In genomic region chr5:42952575-42952974, GRCh38 we compare ENCODE assay signal across 9 cellular contexts.
A peak's percentile ranks its signal among the peaks of the same experiment; 100 is the strongest.
DNase-seq lines count a peak whose midpoint lies in the region; ATAC-seq, FAIRE-seq and TF ChIP-seq lines count a peak whose summit lies in the region.
"Had no signal": no experiment of that assay in that cellular context is flagged by ENCODE, and none has a peak within 500 bp of the region (broad histone marks: within the 10 kb centered on the region; RNA-seq: fewer than 3 reads in every experiment).

No MANE protein-coding gene starts in this region.

- no peak overlapping the region for H2AFZ ChIP-seq in HepG2 (ENCODE audit: low read length)

- in situ Hi-C loops in HepG2 (cut with HindIII; ENCODE audit: extremely low pct_ligation_motif_present, low pct_unique_long_range_greater_than_20kb): no loop called here

- peaks cover 26% of the 10 kb centered on the region for H3K4me1 Mint-ChIP-seq in activated T-helper 2 cell treated with anti-CD3 and anti-CD28 coated beads, Interferon-gamma antibody, Interleukin-2, Interleukin-4, amounts not matched to agents 10 μg/mL and 5 μg/mL and 100 μg/mL, durations not matched to agents 14 hours and 24 hours and 36 hours (ENCODE audit: low read depth)

- H3K36me3 ChIP-seq in right lobe of liver (no peaks in the 10 kb centered on the region), HepG2 (replicated peaks in 1 of 2; ENCODE audit: control insufficient read depth in 1 of 2, insufficient read depth in 2 of 2, low read length in 2 of 2) (no peaks in the 10 kb centered on the region), lower lobe of right lung (no peaks in the 10 kb centered on the region), uterus (no peaks in the 10 kb centered on the region)

- H3K4me3 Mint-ChIP-seq in activated T-helper 2 cell treated with anti-CD3 and anti-CD28 coated beads, Interferon-gamma antibody, Interleukin-2, Interleukin-4, amounts not matched to agents 10 μg/mL and 5 μg/mL and 100 μg/mL, durations not matched to agents 14 hours and 24 hours and 36 hours (ENCODE audit: low read depth): peak overlapping the region; percentile 92

- no peak overlapping the region for H3K9ac ChIP-seq in HepG2 (ENCODE audit: insufficient read depth, low read depth, low read length)

- H3K4me2 ChIP-seq in HepG2 (ENCODE audit: low read depth, low read length): no peak overlapping the region

- peaks cover 5% of the 10 kb centered on the region for H3K27me3 Mint-ChIP-seq in activated T-helper 2 cell treated with anti-CD3 and anti-CD28 coated beads, Interferon-gamma antibody, Interleukin-2, Interleukin-4, amounts not matched to agents 10 μg/mL and 5 μg/mL and 100 μg/mL, durations not matched to agents 14 hours and 24 hours and 36 hours (ENCODE audit: low read depth)

- no peaks in the 10 kb centered on the region for H3K79me2 ChIP-seq in HepG2 (ENCODE audit: insufficient read depth, low read length)

- peaks cover 4 to 37% of the 10 kb centered on the region in 2 donors for H3K27me3 ChIP-seq in right lobe of liver
- H3K27me3 ChIP-seq in HepG2 (ENCODE audit: control insufficient read depth in 1 of 2, insufficient read depth in 2 of 2, low read length in 2 of 2): peaks cover 3 to 7% of the 10 kb centered on the region in 2 experiments; a peak in 3 of 5 replicates
- peaks cover 76% of the 10 kb centered on the region for H3K27me3 ChIP-seq in lower lobe of right lung (ENCODE audit: low read depth)
- peaks cover 13 to 34% of the 10 kb centered on the region in 2 donors for H3K27me3 ChIP-seq in uterus

- FAIRE-seq in HepG2 (lab: Jason Lieb, UNC): no peak
- no peak for FAIRE-seq in H54 (lab: Jason Lieb, UNC)
- FAIRE-seq: keratinocyte had no signal

- H3K4me1 ChIP-seq in right lobe of liver (peaks cover 0 to 5% (median 0%) of the 10 kb centered on the region in 4 donors), HepG2 (ENCODE audit: insufficient read depth, low read length) (no peaks in the 10 kb centered on the region), lower lobe of right lung (peaks cover 32% of the 10 kb centered on the region), uterus (no peaks in the 10 kb centered on the region)

- 25% methylated on average over 7 of the region's 12 CpGs for WGBS in right lobe of liver (ENCODE audit: insufficient coverage, low coverage, low lambda C conversion rate, missing lambda C conversion rate)
- 67% methylated on average over 12 of the region's 12 CpGs for WGBS in HepG2 (ENCODE audit: low lambda C conversion rate)

- H3K9me3 ChIP-seq in right lobe of liver (no peaks in the 10 kb centered on the region), HepG2 (ENCODE audit: low read length) (no peaks in the 10 kb centered on the region), lower lobe of right lung (peaks cover 7% of the 10 kb centered on the region), uterus (no peaks in the 10 kb centered on the region)

- TF ChIP-seq EP300 in HepG2 (IDR thresholded peaks at IDR 0.05; ENCODE audit: low read depth in 2 of 2, low read length in 2 of 2) (no peak), HepG2 (CRISPR knock-in tag; IDR thresholded peaks at IDR 0.05; ENCODE audit: borderline replicate concordance) (no peak)

- peaks cover 24% of the 10 kb centered on the region for H3K36me3 Mint-ChIP-seq in activated T-helper 2 cell treated with anti-CD3 and anti-CD28 coated beads, Interferon-gamma antibody, Interleukin-2, Interleukin-4, amounts not matched to agents 10 μg/mL and 5 μg/mL and 100 μg/mL, durations not matched to agents 14 hours and 24 hours and 36 hours (ENCODE audit: low read depth)

- TF ChIP-seq CTCF in right lobe of liver (IDR thresholded peaks at IDR 0.05) (no peak), HepG2 (CRISPR knock-in tag; IDR thresholded peaks at IDR 0.05) (no peak), lower lobe of right lung (IDR thresholded peaks at IDR 0.05) (no peak), uterus (IDR thresholded peaks at IDR 0.05) (no peak)

- CTCF ChIA-PET in HepG2 (lab: Yijun Ruan, JAX; ENCODE audit: low intra/inter-chr PET ratio, low total read pairs): no interaction called here

- peak overlapping the region in 1 of 3 donors; percentile 80 for H3K27ac ChIP-seq in right lobe of liver
- H3K27ac ChIP-seq in HepG2 (ENCODE audit: extremely low read length, insufficient read depth, low read length): no peak overlapping the region
- peak overlapping the region; percentile 94 for H3K27ac ChIP-seq in lower lobe of right lung
- no peak overlapping the region for H3K27ac ChIP-seq in uterus

- DNase-seq in right lobe of liver: no peak
- DNase-seq in HepG2 (ENCODE audit: low spot score): no peak
- DNase-seq in activated T-helper 2 cell treated with anti-CD3 and anti-CD28 coated beads, Interferon-gamma antibody, Interleukin-2, Interleukin-4, amounts not matched to agents 10 μg/mL and 5 μg/mL and 100 μg/mL, durations not matched to agents 14 hours and 24 hours and 36 hours (ENCODE audit: low spot score): no peak
- DNase-seq in lower lobe of right lung: no peak
- no peak for DNase-seq in uterus
- DNase-seq in H54 (ENCODE audit: insufficient read length, low spot score): no peak
- no peak for DNase-seq in effector CD8-positive, alpha-beta T cell (lab: John Stamatoyannopoulos, UW)

- BruUV-seq in HepG2 (replicated peaks; lab: Mats Ljungman, UMichigan): no TSS peak

- ATAC-seq in right lobe of liver: no peak
- no peak for ATAC-seq in HepG2
- no peak for ATAC-seq in lower lobe of right lung
- ATAC-seq in HG03520 (IDR thresholded peaks at IDR 0.05; ENCODE audit: unreplicated experiment): no peak

- peaks cover 21% of the 10 kb centered on the region for H3K9me3 Mint-ChIP-seq in activated T-helper 2 cell treated with anti-CD3 and anti-CD28 coated beads, Interferon-gamma antibody, Interleukin-2, Interleukin-4, amounts not matched to agents 10 μg/mL and 5 μg/mL and 100 μg/mL, durations not matched to agents 14 hours and 24 hours and 36 hours

- no peaks in the 10 kb centered on the region for H4K20me1 ChIP-seq in HepG2 (ENCODE audit: insufficient read depth, low read length)

- TF ChIP-seq POLR2A in right lobe of liver (IDR thresholded peaks at IDR 0.05) (no peak), HepG2 (IDR thresholded peaks at IDR 0.05; ENCODE audit: insufficient read depth in 1 of 2, low read depth in 2 of 2, low read length in 2 of 2) (no peak), uterus (IDR thresholded peaks at IDR 0.05) (no peak), H54 (IDR thresholded peaks at IDR 0.05; ENCODE audit: low read depth, low read length) (no peak)

- no peak for TF ChIP-seq RAD21 in HepG2 (CRISPR knock-in tag; IDR thresholded peaks at IDR 0.05)

- intact Hi-C loops in right lobe of liver (cut with DNase I): loop anchor here in 1 of 2 donors (5.0 kb wide), 1 partner anchor 65 kb away; no protein-coding TSS in a partner anchor
- intact Hi-C loops in HepG2 (cut with micrococcal nuclease; ENCODE audit: unreplicated experiment): no loop called here
- intact Hi-C loops in activated T-helper 2 cell treated with anti-CD3 and anti-CD28 coated beads, Interferon-gamma antibody, Interleukin-2, Interleukin-4, amounts not matched to agents 10 μg/mL and 5 μg/mL and 100 μg/mL, durations not matched to agents 14 hours and 24 hours and 36 hours (cut with micrococcal nuclease): loop anchor here (5.0 kb wide), 1 partner anchor 170 kb away; the partner anchor contains the start of gene ZNF131
- intact Hi-C loops in lower lobe of right lung (cut with DNase I): loop anchor here (5.0 kb wide), 1 partner anchor 40 kb away; no protein-coding TSS in a partner anchor
- intact Hi-C loops in uterus (cut with DNase I; ENCODE audit: low total_unique reads): no loop called here

- POLR2A ChIA-PET in HepG2 (lab: Yijun Ruan, JAX): no interaction called here

- H3K4me3 ChIP-seq in right lobe of liver: peak overlapping the region in 2 of 3 donors; percentile 28 to 43
- H3K4me3 ChIP-seq in HepG2 (replicated peaks in 1 of 3; ENCODE audit: insufficient read depth in 1 of 3, low read depth in 2 of 3, low read length in 3 of 3): no peak overlapping the region
- peak overlapping the region; percentile 56 for H3K4me3 ChIP-seq in lower lobe of right lung
- peak overlapping the region; percentile 10 to 49 for H3K4me3 ChIP-seq in uterus

- peak overlapping the region; percentile 99 for H3K27ac Mint-ChIP-seq in activated T-helper 2 cell treated with anti-CD3 and anti-CD28 coated beads, Interferon-gamma antibody, Interleukin-2, Interleukin-4, amounts not matched to agents 10 μg/mL and 5 μg/mL and 100 μg/mL, durations not matched to agents 14 hours and 24 hours and 36 hours

TF ChIP-seq in HepG2, 621 proteins besides CTCF, POLR2A, EP300 and RAD21:
- no peak for TF ChIP-seq ZNF335 (CRISPR knock-in tag; IDR thresholded peaks at IDR 0.05)

Comparison
In these comparisons a context has a peak if more than half of its experiments do, and no peak if none do; other contexts are left out.
1. H3K4me3 ChIP-seq: peak in right lobe of liver (2 of 3), lower lobe of right lung (single experiment) and uterus (2 of 2); none in HepG2 (0 of 3).
2. intact Hi-C loops: an anchor here in activated T-helper 2 cell treated with anti-CD3 and anti-CD28 coated beads, Interferon-gamma antibody, Interleukin-2, Interleukin-4, amounts not matched to agents 10 μg/mL and 5 μg/mL and 100 μg/mL, durations not matched to agents 14 hours and 24 hours and 36 hours (5.0 kb wide) and lower lobe of right lung (5.0 kb wide); none called in HepG2 and uterus.